Comparison of ENCODE assay signal across 12 cellular contexts in the genomic region with DNA sequence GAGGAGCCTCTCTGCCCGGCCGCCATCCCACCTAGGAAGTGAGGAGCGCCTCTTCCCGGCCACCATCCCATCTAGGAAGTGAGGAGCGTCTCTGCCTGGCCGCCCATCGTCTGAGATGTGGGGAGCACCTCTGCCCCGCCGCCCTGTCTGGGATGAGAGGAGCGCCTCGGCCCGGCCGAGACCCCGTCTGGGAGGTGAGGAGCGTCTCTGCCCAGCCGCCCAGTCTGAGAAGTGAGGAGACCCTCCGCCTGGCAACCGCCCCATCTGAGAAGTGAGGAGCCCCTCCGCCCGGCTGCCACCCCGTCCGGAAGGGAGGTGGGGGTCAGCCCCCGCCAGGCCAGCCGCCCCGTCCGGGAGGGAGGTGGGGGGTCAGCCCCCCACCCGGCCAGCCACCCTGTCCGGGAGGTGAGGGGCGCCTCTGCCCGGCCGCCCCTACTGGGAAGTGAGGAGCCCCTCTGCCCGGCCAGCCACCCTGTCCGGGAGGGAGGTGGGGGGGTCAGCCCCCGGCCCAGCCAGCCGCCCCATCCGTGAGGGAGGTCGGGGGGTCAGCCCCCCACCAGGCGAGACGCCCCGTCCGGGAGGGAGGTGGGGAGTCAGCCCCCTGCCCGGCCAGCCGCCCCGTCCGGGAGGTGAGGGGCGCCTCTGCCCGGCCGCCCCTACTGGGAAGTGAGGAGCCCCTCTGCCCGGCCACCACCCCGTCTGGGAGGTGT. TPM values are rescaled to one million over a fixed set of nuclear protein-coding genes. Genes with fewer than 3 reads are reported as not detected.
"Had no signal": no experiment of that assay in that cellular context is flagged by ENCODE, and none has a peak within 500 bp of the region (broad histone marks: within the 10 kb centered on the region; RNA-seq: fewer than 3 reads in every experiment).

No MANE protein-coding gene starts in this region.

RNA-seq across cellular contexts. Expression of a gene that starts 55.5 kb away (rescaled TPM):
- total RNA-seq: colonic mucosa, dermis blood vessel endothelial cell, dermis microvascular lymphatic vessel endothelial cell, endothelial cell of umbilical vein, epithelial cell of proximal tubule, esophagus muscularis mucosa, fibroblast of lung, fibroblast of villous mesenchyme, foreskin keratinocyte, gastrocnemius medialis, gastroesophageal sphincter, glomerular endothelial cell had no signal
- polyA plus RNA-seq: endothelial cell of umbilical vein, fibroblast of lung, foreskin keratinocyte had no signal
